In genomic region chr12:52263761-52264434, GRCh38 we compare ENCODE assay signal across 1 cellular context.
TF ChIP-seq lines count a peak whose summit lies in the region.

No MANE protein-coding gene starts in this region.

TF ChIP-seq in HepG2, 621 proteins besides CTCF, POLR2A, EP300 and RAD21:
- peak; percentile 95 for TF ChIP-seq ZNF329 (CRISPR knock-in tag; IDR thresholded peaks at IDR 0.05; ENCODE audit: low read depth)
- TF ChIP-seq NFKB2 (CRISPR knock-in tag; IDR thresholded peaks at IDR 0.05; ENCODE audit: borderline replicate concordance) = no peak
